18 cellular contexts compared by ENCODE assay signal in the genomic region with DNA sequence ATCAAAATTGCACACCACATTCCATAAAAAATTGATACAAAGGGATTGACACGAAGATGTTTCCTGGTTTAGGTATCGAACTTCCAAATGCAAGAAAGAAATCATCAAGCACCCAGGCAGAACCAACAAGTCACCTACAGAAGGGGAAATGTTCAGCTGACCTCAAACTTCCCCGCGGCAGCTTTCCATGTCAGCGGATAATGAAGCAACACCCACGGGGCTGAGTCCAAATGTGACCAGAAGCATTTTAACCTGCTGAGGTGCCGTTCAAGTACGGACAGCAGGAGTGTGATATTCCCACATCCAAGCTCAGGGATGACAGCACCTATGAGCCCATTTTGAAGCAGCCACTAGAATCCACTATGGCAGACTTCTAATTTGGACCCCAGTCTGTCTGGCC.
A peak's percentile ranks its signal among the peaks of the same experiment; 100 is the strongest.
DNase-seq lines count a peak whose midpoint lies in the region; TF ChIP-seq lines count a peak whose summit lies in the region.
"Had no signal": no experiment of that assay in that cellular context is flagged by ENCODE, and none has a peak within 500 bp of the region (broad histone marks: within the 10 kb centered on the region; RNA-seq: fewer than 3 reads in every experiment).

No MANE protein-coding gene starts in this region.

- no peaks in the 10 kb centered on the region for H3K36me3 ChIP-seq in left ventricle myocardium inferior

- H3K27ac ChIP-seq in left ventricle myocardium inferior (replicated peaks) (no peak overlapping the region), caudate nucleus (ENCODE audit: low read depth, low read length) (no peak overlapping the region)
- H3K27ac ChIP-seq: SK-N-MC had no signal

- H3K4me1 ChIP-seq in left ventricle myocardium inferior = no peaks in the 10 kb centered on the region
- H3K4me1 ChIP-seq: Caco-2 had no signal

- DNase-seq in cardiac septum (ENCODE audit: low spot score) (peak; percentile 81), left ventricle myocardium inferior (no peak), KBM-7 (peak; percentile 28), epithelial cell of proximal tubule (ENCODE audit: low read depth) (peak; percentile 33), DMS 273 (lab: John Stamatoyannopoulos, UW; ENCODE audit: unreplicated experiment) (no peak), caudate nucleus (lab: John Stamatoyannopoulos, UW) (no peak), DMS79 treated with DMSO at 0.1 percent for 48 hours (lab: John Stamatoyannopoulos, UW) (no peak)
- DNase-seq: C1 segment of cervical spinal cord; Caco-2; CD8-positive, alpha-beta T cell; DND-41; HCEC 1CT; NCI-H1105 treated with DMSO at 0.1 percent for 48 hours; NCI-H2029; NCI-H2227 treated with DMSO at 0.1 percent for 48 hours; NCI-H69; SIG-M5 had no signal

- peaks cover 50% of the 10 kb centered on the region for H3K27me3 ChIP-seq in left ventricle myocardium inferior (ENCODE audit: low read depth)

- intact Hi-C loops in cardiac septum (cut with DNase I) (no loop called here), left ventricle myocardium inferior (cut with micrococcal nuclease) (no loop called here)

- H3K4me3 ChIP-seq in left ventricle myocardium inferior = no peak overlapping the region
- H3K4me3 ChIP-seq in epithelial cell of proximal tubule (ENCODE audit: low read depth, low read length) = no peak overlapping the region

- H3K9me3 ChIP-seq in left ventricle myocardium inferior (replicated peaks) = no peaks in the 10 kb centered on the region
- H3K9me3 ChIP-seq: Caco-2 had no signal

- in situ Hi-C loops in KBM-7 (cut with MboI; ENCODE audit: low pct_unique_long_range_greater_than_20kb, low sequenced_read_pairs) = no loop called here

- TF ChIP-seq CTCF in left ventricle myocardium inferior (IDR thresholded peaks at IDR 0.05; ENCODE audit: borderline replicate concordance) = no peak
- no peak for TF ChIP-seq CTCF in epithelial cell of proximal tubule (conservative IDR thresholded peaks at IDR 0.05; ENCODE audit: low read depth, low read length)

Comparison
In these comparisons a context has a peak if more than half of its experiments do, and no peak if none do; other contexts are left out.
1. DNase-seq: peak in cardiac septum (single experiment), KBM-7 (single experiment) and epithelial cell of proximal tubule (single experiment); none in left ventricle myocardium inferior (single experiment), DMS 273 (single experiment), caudate nucleus (0 of 61) and DMS79 treated with DMSO at 0.1 percent for 48 hours (single experiment).